ENCODE assay signal across 8 cellular contexts in the genomic region with DNA sequence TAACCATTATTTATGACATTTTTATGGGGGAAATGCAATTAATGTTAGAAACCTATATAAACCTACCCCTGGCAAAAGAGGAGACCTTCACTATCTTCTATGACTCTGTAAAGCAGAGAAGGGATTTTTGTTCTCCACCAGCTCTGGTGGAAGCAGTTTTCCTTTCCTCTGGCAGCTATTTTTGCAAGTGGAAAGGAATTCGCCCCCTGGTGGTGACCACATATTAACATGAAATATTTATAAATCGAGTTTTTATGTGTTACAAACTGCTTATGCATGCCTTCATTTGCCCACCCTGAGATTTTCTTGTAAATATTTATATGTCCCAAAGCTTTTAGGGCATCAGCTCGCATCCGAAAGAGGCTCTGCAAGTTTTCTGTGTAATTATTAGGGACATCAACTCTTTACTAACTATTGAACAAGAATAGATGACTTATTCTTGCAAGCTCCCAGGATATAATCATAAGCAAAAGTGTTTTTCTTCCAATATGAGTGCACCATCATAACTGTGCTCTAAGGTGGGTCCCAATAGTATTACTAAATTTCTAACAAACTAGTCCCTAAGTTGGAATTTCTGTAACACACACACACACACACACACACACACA.
DNase-seq lines count a peak whose midpoint lies in the region; ATAC-seq and TF ChIP-seq lines count a peak whose summit lies in the region.

No MANE protein-coding gene starts in this region.

- H3K4me1 Mint-ChIP-seq in MCF 10A (ENCODE audit: insufficient read depth, unreplicated experiment): no peaks in the 10 kb centered on the region

- DNase-seq in HuH-7 (ENCODE audit: low spot score) (peak; percentile 10), RPMI7951 (ENCODE audit: low read depth) (peak; percentile 50), MCF 10A (ENCODE audit: unreplicated experiment) (peak; percentile 62), left kidney (ENCODE audit: low read depth, low spot score) (peak; percentile 81)
- peak; percentile 1 to 10 for DNase-seq in stimulated activated CD8-positive, alpha-beta memory T cell treated with anti-CD3 and anti-CD28 coated beads, Interleukin-2, amount 100 ng/mL, for 48 hours (ENCODE audit: low read depth in 2 of 2)

- peak; percentile 76 for TF ChIP-seq CTCF in DOHH2 (IDR thresholded peaks at IDR 0.05; ENCODE audit: low read depth, low read length, poor library complexity, severe bottlenecking)
- TF ChIP-seq CTCF in MCF 10A (IDR thresholded peaks at IDR 0.05; ENCODE audit: unreplicated experiment): peak; percentile 69

- POLR2A ChIA-PET in MCF 10A (lab: Yijun Ruan, JAX): interaction anchor here (0.6 to 1.5 kb wide), 5 partner anchors 22 to 389 kb away, joined by 3 to 10 read pairs (median 4); no protein-coding TSS in a partner anchor

- H3K4me3 ChIP-seq in DOHH2 (ENCODE audit: low read length): no peak overlapping the region

- no peaks in the 10 kb centered on the region for H3K4me1 ChIP-seq in DOHH2 (ENCODE audit: control insufficient read depth, low read length)

- no peak overlapping the region for H3K27ac ChIP-seq in DOHH2 (ENCODE audit: low read depth, low read length)

- no peaks in the 10 kb centered on the region for H3K27me3 ChIP-seq in DOHH2 (ENCODE audit: control insufficient read depth, low read length)

- H4K20me1 ChIP-seq in DOHH2 (ENCODE audit: control insufficient read depth, insufficient read depth, low read depth, low read length): no peaks in the 10 kb centered on the region

- H3K79me2 ChIP-seq in DOHH2 (ENCODE audit: control insufficient read depth, low read length): no peaks in the 10 kb centered on the region

- no peak for ATAC-seq in GM18520 (IDR thresholded peaks at IDR 0.05; ENCODE audit: unreplicated experiment)
- no peak for ATAC-seq in GM19397 (IDR thresholded peaks at IDR 0.05; ENCODE audit: unreplicated experiment)

- BruUV-seq in MCF 10A (replicated peaks; lab: Mats Ljungman, UMichigan): no TSS peak

- no peaks in the 10 kb centered on the region for H3K36me3 ChIP-seq in DOHH2 (ENCODE audit: control insufficient read depth, low read length)

- no peaks in the 10 kb centered on the region; the same call in 1 of the 2 replicates for H3K9me2 ChIP-seq in DOHH2 (replicated peaks; ENCODE audit: control insufficient read depth, low read length)

- intact Hi-C loops in MCF 10A (cut with micrococcal nuclease): loop anchor here (1.0 to 5.0 kb wide), 5 partner anchors 283 to 759 kb away; partner anchors contain the start of gene SPART

- no peaks in the 10 kb centered on the region for H3K9me3 ChIP-seq in DOHH2 (ENCODE audit: control insufficient read depth, insufficient read depth, low read length)

- no peak overlapping the region for H3K4me2 ChIP-seq in DOHH2 (ENCODE audit: low read length)

- no peaks in the 10 kb centered on the region for H3K27me3 Mint-ChIP-seq in MCF 10A (ENCODE audit: insufficient read depth, unreplicated experiment)

- no peak overlapping the region for H3K27ac Mint-ChIP-seq in MCF 10A (ENCODE audit: low read depth, unreplicated experiment)

- no peaks in the 10 kb centered on the region for H3F3A ChIP-seq in DOHH2 (ENCODE audit: control insufficient read depth, insufficient read depth)

- no peaks in the 10 kb centered on the region for H3K9me3 Mint-ChIP-seq in MCF 10A (ENCODE audit: unreplicated experiment)

- H3K36me3 Mint-ChIP-seq in MCF 10A (ENCODE audit: insufficient read depth, unreplicated experiment): no peaks in the 10 kb centered on the region

- CTCF ChIA-PET in MCF 10A (lab: Yijun Ruan, JAX): interaction anchor here (0.6 to 5.9 kb wide), 37 partner anchors 10 to 1621 kb away, joined by 3 to 78 read pairs (median 4); no protein-coding TSS in a partner anchor

- H3K4me3 Mint-ChIP-seq in MCF 10A (ENCODE audit: unreplicated experiment): no peak overlapping the region

Comparison
In these comparisons a context has a peak if more than half of its experiments do, and no peak if none do; other contexts are left out.
1. DNase-seq: peak in every context shown above with its lines; median percentile 81 in left kidney; 62 in MCF 10A; 50 in RPMI7951; 10 in HuH-7; 6 in stimulated activated CD8-positive, alpha-beta memory T cell treated with anti-CD3 and anti-CD28 coated beads, Interleukin-2, amount 100 ng/mL, for 48 hours.